In the genomic region with DNA sequence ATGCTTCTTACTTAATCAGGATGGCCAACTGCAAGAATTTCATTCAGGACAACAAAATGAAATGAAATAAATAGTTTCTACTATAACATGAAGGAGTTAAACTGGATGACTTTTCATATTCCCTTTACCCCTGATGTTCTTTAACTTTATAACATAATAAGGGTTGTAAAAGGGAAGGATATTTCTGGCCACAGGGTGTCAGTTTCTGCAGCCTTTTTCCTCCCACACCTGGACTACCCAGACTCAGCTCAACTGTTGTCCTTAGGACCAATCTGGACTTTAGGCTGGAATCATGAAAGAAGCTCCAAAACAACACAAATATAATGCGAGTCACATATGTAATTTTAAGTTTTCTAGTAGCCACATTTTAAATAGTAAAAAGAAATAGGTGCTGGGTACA, we compare ENCODE assay signal across 1 cellular context.
TF ChIP-seq lines count a peak whose summit lies in the region.

No MANE protein-coding gene starts in this region.

TF ChIP-seq in IMR-90, 13 proteins besides CTCF, POLR2A, EP300 and RAD21 (continued from another document):
- no peak for TF ChIP-seq RFX5 (IDR thresholded peaks at IDR 0.05; ENCODE audit: low read depth, low read length)
- no peak for TF ChIP-seq MXI1 (IDR thresholded peaks at IDR 0.05; ENCODE audit: borderline replicate concordance, low read depth, low read length)
- TF ChIP-seq CEBPB (IDR thresholded peaks at IDR 0.05; ENCODE audit: low read depth, low read length): no peak
- no peak for TF ChIP-seq FOS (IDR thresholded peaks at IDR 0.05; ENCODE audit: low read depth, low read length)
- no peak for TF ChIP-seq SMC3 (IDR thresholded peaks at IDR 0.05; ENCODE audit: low read depth, low read length)
- TF ChIP-seq, protein P1, sequence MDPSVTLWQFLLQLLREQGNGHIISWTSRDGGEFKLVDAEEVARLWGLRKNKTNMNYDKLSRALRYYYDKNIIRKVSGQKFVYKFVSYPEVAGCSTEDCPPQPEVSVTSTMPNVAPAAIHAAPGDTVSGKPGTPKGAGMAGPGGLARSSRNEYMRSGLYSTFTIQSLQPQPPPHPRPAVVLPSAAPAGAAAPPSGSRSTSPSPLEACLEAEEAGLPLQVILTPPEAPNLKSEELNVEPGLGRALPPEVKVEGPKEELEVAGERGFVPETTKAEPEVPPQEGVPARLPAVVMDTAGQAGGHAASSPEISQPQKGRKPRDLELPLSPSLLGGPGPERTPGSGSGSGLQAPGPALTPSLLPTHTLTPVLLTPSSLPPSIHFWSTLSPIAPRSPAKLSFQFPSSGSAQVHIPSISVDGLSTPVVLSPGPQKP (IDR thresholded peaks at IDR 0.05; ENCODE audit: borderline replicate concordance, low read depth, low read length): no peak
- no peak for TF ChIP-seq NFE2L2 (IDR thresholded peaks at IDR 0.05; ENCODE audit: low read depth, low read length)
- no peak for TF ChIP-seq MAZ (IDR thresholded peaks at IDR 0.05; ENCODE audit: borderline replicate concordance, low read depth, low read length)
